ENCODE assay signal across 7 cellular contexts in genomic region chr2:29006986-29007301, GRCh38.
"Had no signal": no experiment of that assay in that cellular context is flagged by ENCODE, and none has a peak within 500 bp of the region (broad histone marks: within the 10 kb centered on the region; RNA-seq: fewer than 3 reads in every experiment).

No MANE protein-coding gene starts in this region.

- FAIRE-seq: G401.6, GM12878, GM12891, GM12892, GM18507, GM19239 had no signal

- DNase-seq: GDM1 had no signal

- H3K4me3 ChIP-seq: GM12878 had no signal

- ATAC-seq: GM12878 had no signal
